1 cellular context compared by ENCODE assay signal in genomic region chr16:22838681-22839080, GRCh38.
TF ChIP-seq lines count a peak whose summit lies in the region.

No MANE protein-coding gene starts in this region.

TF ChIP-seq in IMR-90, 13 proteins besides CTCF, POLR2A, EP300 and RAD21:
- TF ChIP-seq RCOR1 (IDR thresholded peaks at IDR 0.05; ENCODE audit: insufficient replicate concordance, low read length) (no peak), MXI1 (IDR thresholded peaks at IDR 0.05; ENCODE audit: borderline replicate concordance, low read depth, low read length) (no peak), FOS (IDR thresholded peaks at IDR 0.05; ENCODE audit: low read depth, low read length) (no peak), CEBPB (IDR thresholded peaks at IDR 0.05; ENCODE audit: low read depth, low read length) (no peak), SMC3 (IDR thresholded peaks at IDR 0.05; ENCODE audit: low read depth, low read length) (no peak), NFE2L2 (IDR thresholded peaks at IDR 0.05; ENCODE audit: low read depth, low read length) (no peak)
